ENCODE assay signal across 2 cellular contexts in genomic region chr1:94989398-94989797, GRCh38.
TF ChIP-seq lines count a peak whose summit lies in the region.

No MANE protein-coding gene starts in this region.

TF ChIP-seq in IMR-90, 13 proteins besides CTCF, POLR2A, EP300 and RAD21:
- TF ChIP-seq MAFK (IDR thresholded peaks at IDR 0.05; ENCODE audit: low read depth, low read length) (no peak), NFE2L2 (IDR thresholded peaks at IDR 0.05; ENCODE audit: low read depth, low read length) (no peak), RCOR1 (IDR thresholded peaks at IDR 0.05; ENCODE audit: insufficient replicate concordance, low read length) (no peak)
TF ChIP-seq in IMR-90: peak in this region for 0.

TF ChIP-seq in SK-N-SH, 30 proteins besides CTCF, POLR2A, EP300 and RAD21:
- TF ChIP-seq, protein P1, sequence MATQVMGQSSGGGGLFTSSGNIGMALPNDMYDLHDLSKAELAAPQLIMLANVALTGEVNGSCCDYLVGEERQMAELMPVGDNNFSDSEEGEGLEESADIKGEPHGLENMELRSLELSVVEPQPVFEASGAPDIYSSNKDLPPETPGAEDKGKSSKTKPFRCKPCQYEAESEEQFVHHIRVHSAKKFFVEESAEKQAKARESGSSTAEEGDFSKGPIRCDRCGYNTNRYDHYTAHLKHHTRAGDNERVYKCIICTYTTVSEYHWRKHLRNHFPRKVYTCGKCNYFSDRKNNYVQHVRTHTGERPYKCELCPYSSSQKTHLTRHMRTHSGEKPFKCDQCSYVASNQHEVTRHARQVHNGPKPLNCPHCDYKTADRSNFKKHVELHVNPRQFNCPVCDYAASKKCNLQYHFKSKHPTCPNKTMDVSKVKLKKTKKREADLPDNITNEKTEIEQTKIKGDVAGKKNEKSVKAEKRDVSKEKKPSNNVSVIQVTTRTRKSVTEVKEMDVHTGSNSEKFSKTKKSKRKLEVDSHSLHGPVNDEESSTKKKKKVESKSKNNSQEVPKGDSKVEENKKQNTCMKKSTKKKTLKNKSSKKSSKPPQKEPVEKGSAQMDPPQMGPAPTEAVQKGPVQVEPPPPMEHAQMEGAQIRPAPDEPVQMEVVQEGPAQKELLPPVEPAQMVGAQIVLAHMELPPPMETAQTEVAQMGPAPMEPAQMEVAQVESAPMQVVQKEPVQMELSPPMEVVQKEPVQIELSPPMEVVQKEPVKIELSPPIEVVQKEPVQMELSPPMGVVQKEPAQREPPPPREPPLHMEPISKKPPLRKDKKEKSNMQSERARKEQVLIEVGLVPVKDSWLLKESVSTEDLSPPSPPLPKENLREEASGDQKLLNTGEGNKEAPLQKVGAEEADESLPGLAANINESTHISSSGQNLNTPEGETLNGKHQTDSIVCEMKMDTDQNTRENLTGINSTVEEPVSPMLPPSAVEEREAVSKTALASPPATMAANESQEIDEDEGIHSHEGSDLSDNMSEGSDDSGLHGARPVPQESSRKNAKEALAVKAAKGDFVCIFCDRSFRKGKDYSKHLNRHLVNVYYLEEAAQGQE (IDR thresholded peaks at IDR 0.05; ENCODE audit: low read depth, low read length), result 0 out of 2 replicates have a peak, but pooled peaks have one; percentile 14
- TF ChIP-seq, protein P2, sequence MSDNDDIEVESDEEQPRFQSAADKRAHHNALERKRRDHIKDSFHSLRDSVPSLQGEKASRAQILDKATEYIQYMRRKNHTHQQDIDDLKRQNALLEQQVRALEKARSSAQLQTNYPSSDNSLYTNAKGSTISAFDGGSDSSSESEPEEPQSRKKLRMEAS (IDR thresholded peaks at IDR 0.05; ENCODE audit: low read depth), result no peak
TF ChIP-seq in SK-N-SH: peak in this region for 1.
